ENCODE assay signal across 11 cellular contexts in genomic region chr14:103623883-103624482, GRCh38. TPM values are rescaled to one million over a fixed set of nuclear protein-coding genes. Genes with fewer than 3 reads are reported as not detected.
DNase-seq lines count a peak whose midpoint lies in the region; ATAC-seq and TF ChIP-seq lines count a peak whose summit lies in the region.
"Had no signal": no experiment of that assay in that cellular context is flagged by ENCODE, and none has a peak within 500 bp of the region (broad histone marks: within the 10 kb centered on the region; RNA-seq: fewer than 3 reads in every experiment).

No MANE protein-coding gene starts in this region.

- ATAC-seq in HG02970 (IDR thresholded peaks at IDR 0.05; ENCODE audit: low FRiP score, unreplicated experiment): no peak
- no peak for ATAC-seq in activated CD4-positive, CD25-positive, alpha-beta regulatory T cell treated with anti-CD3 and anti-CD28 coated beads, Interleukin-2, amount 50 U/mL, for 24 hours

- peaks cover 32% of the 10 kb centered on the region for H3K4me1 Mint-ChIP-seq in activated CD4-positive, alpha-beta T cell treated with anti-CD3 and anti-CD28 coated beads, Interleukin-2, amount 10 ng/mL, durations not matched to agents 7 days and 5 days

- DNase-seq in activated CD4-positive, alpha-beta T cell treated with anti-CD3 and anti-CD28 coated beads, Interleukin-2, amount 10 ng/mL, durations not matched to agents 7 days and 5 days: no peak
- no peak for DNase-seq in activated CD4-positive, alpha-beta T cell treated with anti-CD3 and anti-CD28 coated beads, Interleukin-2, amount 50 U/mL, for 1 hour
- no peak for DNase-seq in RWPE1 (ENCODE audit: low spot score)
- no peak for DNase-seq in right atrium auricular region (ENCODE audit: low spot score)
- DNase-seq in tibial artery: peak in 1 of 2 donors; percentile 77
- DNase-seq in stimulated activated naive CD4-positive, alpha-beta T cell treated with Interleukin-2 at 50 U/mL for 16 hours (lab: John Stamatoyannopoulos, UW): no peak
- DNase-seq: activated CD8-positive, alpha-beta memory T cell treated with anti-CD3 and anti-CD28 coated beads for 24 hours; stimulated activated CD4-positive, alpha-beta T cell treated with anti-CD3 and anti-CD28 coated beads, Interleukin-1b, Interleukin-23, amount 100 ng/mL, for 48 hours had no signal

- peaks cover 0 to 38% of the 10 kb centered on the region in 2 donors for H3K4me1 ChIP-seq in right atrium auricular region
- H3K4me1 ChIP-seq in tibial artery: peaks cover 6 to 37% (median 32%) of the 10 kb centered on the region in 4 donors

- CTCF ChIA-PET in activated CD4-positive, alpha-beta T cell treated with anti-CD3 and anti-CD28 coated beads, Interleukin-2, amount 10 ng/mL, durations not matched to agents 7 days and 5 days (lab: Charles Lee): interaction anchor here (0.6 to 1.2 kb wide), 3 partner anchors 9 to 17 kb away, joined by 3 to 5 read pairs (median 4); no protein-coding TSS in a partner anchor
- CTCF ChIA-PET in RWPE1 (lab: Yijun Ruan, JAX): no interaction called here

- POLR2A ChIA-PET in activated CD4-positive, alpha-beta T cell treated with anti-CD3 and anti-CD28 coated beads, Interleukin-2, amount 10 ng/mL, durations not matched to agents 7 days and 5 days (lab: Charles Lee): no interaction called here
- POLR2A ChIA-PET in RWPE1 (lab: Yijun Ruan, JAX; ENCODE audit: low non-redundant PET): interaction anchor here (0.6 kb wide), 1 partner anchor 320 kb away, joined by 3 read pairs; no protein-coding TSS in a partner anchor

- peak overlapping the region; percentile 31 for H3K27ac Mint-ChIP-seq in activated CD4-positive, alpha-beta T cell treated with anti-CD3 and anti-CD28 coated beads, Interleukin-2, amount 10 ng/mL, durations not matched to agents 7 days and 5 days
- H3K27ac Mint-ChIP-seq: activated naive CD8-positive, alpha-beta T cell had no signal

- H3K36me3 ChIP-seq in right atrium auricular region: no peaks in the 10 kb centered on the region
- H3K36me3 ChIP-seq in tibial artery: no peaks in the 10 kb centered on the region

- H3K4me3 ChIP-seq in right atrium auricular region (no peak overlapping the region), tibial artery (no peak overlapping the region)

- H3K36me3 Mint-ChIP-seq in activated CD4-positive, alpha-beta T cell treated with anti-CD3 and anti-CD28 coated beads, Interleukin-2, amount 10 ng/mL, durations not matched to agents 7 days and 5 days (ENCODE audit: low read depth): no peaks in the 10 kb centered on the region
- H3K36me3 Mint-ChIP-seq: activated naive CD8-positive, alpha-beta T cell had no signal

- peaks cover 10% of the 10 kb centered on the region for H3K27me3 Mint-ChIP-seq in activated CD4-positive, alpha-beta T cell treated with anti-CD3 and anti-CD28 coated beads, Interleukin-2, amount 10 ng/mL, durations not matched to agents 7 days and 5 days

- peak overlapping the region; percentile 97 for H3K27ac ChIP-seq in RWPE1
- peak overlapping the region; percentile 63 to 73 for H3K27ac ChIP-seq in right atrium auricular region
- H3K27ac ChIP-seq in tibial artery: peak overlapping the region; percentile 66 to 99

- no peak for TF ChIP-seq CTCF in RWPE1 (conservative IDR thresholded peaks at IDR 0.05; ENCODE audit: low read depth)
- no peak for TF ChIP-seq CTCF in right atrium auricular region (IDR thresholded peaks at IDR 0.05)
- no peak for TF ChIP-seq CTCF in tibial artery (IDR thresholded peaks at IDR 0.05)

- no peak overlapping the region for H3K4me3 Mint-ChIP-seq in activated CD4-positive, alpha-beta T cell treated with anti-CD3 and anti-CD28 coated beads, Interleukin-2, amount 10 ng/mL, durations not matched to agents 7 days and 5 days
- H3K4me3 Mint-ChIP-seq: activated naive CD8-positive, alpha-beta T cell had no signal

- H3K9me3 Mint-ChIP-seq in activated CD4-positive, alpha-beta T cell treated with anti-CD3 and anti-CD28 coated beads, Interleukin-2, amount 10 ng/mL, durations not matched to agents 7 days and 5 days: no peaks in the 10 kb centered on the region

- intact Hi-C loops in tibial artery (cut with DNase I; ENCODE audit: low total_unique reads): no loop called here

- H3K9me3 ChIP-seq in right atrium auricular region: no peaks in the 10 kb centered on the region
- H3K9me3 ChIP-seq in tibial artery: no peaks in the 10 kb centered on the region

- H3K27me3 ChIP-seq in right atrium auricular region: no peaks in the 10 kb centered on the region
- no peaks in the 10 kb centered on the region for H3K27me3 ChIP-seq in tibial artery

RNA-seq across cellular contexts. Expression of gene KLC1, which starts 5.0 kb away (rescaled TPM):
- 100 to 1,000 TPM; 126 to 135 TPM for total RNA-seq in activated CD4-positive, alpha-beta T cell treated with anti-CD3 and anti-CD28 coated beads, Interleukin-2, amount 10 ng/mL, durations not matched to agents 7 days and 5 days
- total RNA-seq in right atrium auricular region: 100 to 1,000 TPM; 185 to 201 TPM
